Comparison of ENCODE assay signal across 17 cellular contexts in genomic region chr14:41498959-41499358, GRCh38.
"Had no signal": no experiment of that assay in that cellular context is flagged by ENCODE, and none has a peak within 500 bp of the region (broad histone marks: within the 10 kb centered on the region; RNA-seq: fewer than 3 reads in every experiment).

No MANE protein-coding gene starts in this region.

- H3K9me3 ChIP-seq: upper lobe of right lung had no signal

- ATAC-seq: activated T-helper 17 cell treated with anti-CD3 and anti-CD28 coated beads, Interleukin-2, amount 50 U/mL, for 72 hours; esophagus mucosa; left ventricle myocardium superior; upper lobe of right lung had no signal

- H3K27ac Mint-ChIP-seq: activated B cell treated with CpG ODN at 0.5 μM for 24 hours; activated CD4-positive, alpha-beta T cell treated with anti-CD3 and anti-CD28 coated beads, Interleukin-2, amount 10 ng/mL, durations not matched to agents 7 days and 5 days; activated naive CD4-positive, alpha-beta T cell treated with anti-CD3 and anti-CD28 coated beads for 36 hours; activated T-helper 17 cell treated with anti-CD3 and anti-CD28 coated beads, Interleukin-2, amount 50 U/mL, for 72 hours; dendritic cell treated with granulocyte-macrophage colony-stimulating factor and Interleukin-4, amounts not matched to agents 40 ng/mL and 50 ng/mL, for 4 days; endodermal cell; T-helper 1 cell treated with Interleukin-12 subunit alpha and Interleukin-12 subunit beta and Interleukin-4 antibody, amounts not matched to agents 30 μg/mL and 1 μg/mL, for 36 hours had no signal

- FAIRE-seq: kidney had no signal

- H3K27me3 ChIP-seq: upper lobe of right lung had no signal

- H3K4me1 Mint-ChIP-seq: activated B cell treated with CpG ODN at 0.5 μM for 24 hours; activated CD4-positive, alpha-beta T cell treated with anti-CD3 and anti-CD28 coated beads, Interleukin-2, amount 10 ng/mL, durations not matched to agents 7 days and 5 days; activated T-helper 17 cell treated with anti-CD3 and anti-CD28 coated beads, Interleukin-2, amount 50 U/mL, for 72 hours; neural crest cell had no signal

- H3K4me3 ChIP-seq: upper lobe of right lung had no signal

- H3K36me3 ChIP-seq: upper lobe of right lung had no signal

- DNase-seq: activated B cell treated with CpG ODN at 0.5 μM for 24 hours; activated CD4-positive, alpha-beta T cell treated with anti-CD3 and anti-CD28 coated beads, Interleukin-2, amount 10 ng/mL, durations not matched to agents 7 days and 5 days; activated naive CD4-positive, alpha-beta T cell treated with anti-CD3 and anti-CD28 coated beads for 36 hours; activated T-cell treated with anti-CD3 and anti-CD28 coated beads for 4 hours; endodermal cell; foreskin melanocyte; head of caudate nucleus; kidney; left ventricle myocardium superior; stimulated activated CD4-positive, alpha-beta T cell treated with anti-CD3 and anti-CD28 coated beads, Interleukin-2, amount 100 ng/mL, for 48 hours; stimulated activated naive CD4-positive, alpha-beta T cell treated with Interleukin-2 at 50 U/mL for 16 hours; upper lobe of right lung had no signal

- H3K27ac ChIP-seq: upper lobe of right lung had no signal

- H3K27me3 Mint-ChIP-seq: activated B cell treated with CpG ODN at 0.5 μM for 24 hours; activated CD4-positive, alpha-beta T cell treated with anti-CD3 and anti-CD28 coated beads, Interleukin-2, amount 10 ng/mL, durations not matched to agents 7 days and 5 days; activated T-helper 17 cell treated with anti-CD3 and anti-CD28 coated beads, Interleukin-2, amount 50 U/mL, for 72 hours; dendritic cell treated with granulocyte-macrophage colony-stimulating factor and Interleukin-4, amounts not matched to agents 40 ng/mL and 50 ng/mL, for 4 days had no signal

- H3K9me3 Mint-ChIP-seq: activated B cell treated with CpG ODN at 0.5 μM for 24 hours; activated CD4-positive, alpha-beta T cell treated with anti-CD3 and anti-CD28 coated beads, Interleukin-2, amount 10 ng/mL, durations not matched to agents 7 days and 5 days; activated naive CD4-positive, alpha-beta T cell treated with anti-CD3 and anti-CD28 coated beads for 36 hours; endodermal cell; T-helper 1 cell treated with Interleukin-12 subunit alpha and Interleukin-12 subunit beta and Interleukin-4 antibody, amounts not matched to agents 30 μg/mL and 1 μg/mL, for 36 hours had no signal

- H3K4me1 ChIP-seq: upper lobe of right lung had no signal

- H3K4me3 Mint-ChIP-seq: activated B cell treated with CpG ODN at 0.5 μM for 24 hours; activated CD4-positive, alpha-beta T cell treated with anti-CD3 and anti-CD28 coated beads, Interleukin-2, amount 10 ng/mL, durations not matched to agents 7 days and 5 days; activated naive CD4-positive, alpha-beta T cell treated with anti-CD3 and anti-CD28 coated beads for 36 hours; activated T-helper 17 cell treated with anti-CD3 and anti-CD28 coated beads, Interleukin-2, amount 50 U/mL, for 72 hours; dendritic cell treated with granulocyte-macrophage colony-stimulating factor and Interleukin-4, amounts not matched to agents 40 ng/mL and 50 ng/mL, for 4 days; endodermal cell; neural crest cell; T-helper 1 cell treated with Interleukin-12 subunit alpha and Interleukin-12 subunit beta and Interleukin-4 antibody, amounts not matched to agents 30 μg/mL and 1 μg/mL, for 36 hours had no signal
